In the genomic region with DNA sequence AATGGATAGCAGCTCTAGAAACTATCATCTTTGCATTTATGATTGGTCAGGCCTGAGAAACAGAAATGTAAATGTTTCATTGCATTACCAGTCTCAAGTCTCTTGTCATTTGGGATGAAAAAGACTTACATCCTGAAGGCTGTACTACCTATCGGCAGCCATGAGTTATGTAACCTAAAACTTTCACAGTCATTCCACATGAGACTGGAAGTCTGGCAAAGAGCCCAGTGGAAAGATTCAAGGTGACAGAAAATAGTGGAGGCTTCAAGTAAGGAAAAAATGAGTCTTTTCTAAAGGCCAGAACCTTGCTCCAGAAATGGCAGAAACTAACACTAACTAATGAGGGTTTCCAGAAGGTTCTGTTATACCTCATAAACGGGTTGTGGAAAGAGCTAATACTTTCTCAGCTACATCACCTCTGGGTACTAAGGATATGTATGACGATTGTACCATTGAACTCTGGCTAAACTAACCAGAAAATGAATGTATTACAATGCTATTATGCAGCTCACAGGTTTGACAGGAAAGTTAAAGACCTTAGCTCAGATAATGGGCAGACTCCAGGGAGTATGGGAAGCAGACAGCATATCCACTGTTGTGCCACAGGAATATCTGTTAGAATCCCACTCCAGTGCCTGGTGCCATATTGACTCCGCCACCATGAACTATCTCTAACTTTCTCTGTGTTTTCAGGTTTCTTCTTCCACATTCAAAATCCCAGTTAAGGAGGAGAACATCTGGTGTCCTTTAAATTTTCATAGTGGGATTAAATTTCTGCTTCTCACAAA, we compare ENCODE assay signal across 1 cellular context.
TF ChIP-seq lines count a peak whose summit lies in the region.

No MANE protein-coding gene starts in this region.

TF ChIP-seq in A549, 52 proteins besides CTCF, POLR2A, EP300 and RAD21 (continued from another document):
- TF ChIP-seq, protein P1, sequence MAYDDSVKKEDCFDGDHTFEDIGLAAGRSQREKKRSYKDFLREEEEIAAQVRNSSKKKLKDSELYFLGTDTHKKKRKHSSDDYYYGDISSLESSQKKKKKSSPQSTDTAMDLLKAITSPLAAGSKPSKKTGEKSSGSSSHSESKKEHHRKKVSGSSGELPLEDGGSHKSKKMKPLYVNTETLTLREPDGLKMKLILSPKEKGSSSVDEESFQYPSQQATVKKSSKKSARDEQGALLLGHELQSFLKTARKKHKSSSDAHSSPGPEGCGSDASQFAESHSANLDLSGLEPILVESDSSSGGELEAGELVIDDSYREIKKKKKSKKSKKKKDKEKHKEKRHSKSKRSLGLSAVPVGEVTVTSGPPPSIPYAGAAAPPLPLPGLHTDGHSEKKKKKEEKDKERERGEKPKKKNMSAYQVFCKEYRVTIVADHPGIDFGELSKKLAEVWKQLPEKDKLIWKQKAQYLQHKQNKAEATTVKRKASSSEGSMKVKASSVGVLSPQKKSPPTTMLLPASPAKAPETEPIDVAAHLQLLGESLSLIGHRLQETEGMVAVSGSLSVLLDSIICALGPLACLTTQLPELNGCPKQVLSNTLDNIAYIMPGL (CRISPR knock-in tag; IDR thresholded peaks at IDR 0.05; ENCODE audit: borderline replicate concordance) = no peak
- TF ChIP-seq TP53 (CRISPR knock-in tag; IDR thresholded peaks at IDR 0.05) (no peak), CBX2 (IDR thresholded peaks at IDR 0.05; ENCODE audit: borderline replicate concordance, low read depth) (no peak), ZC3H11A (IDR thresholded peaks at IDR 0.05) (no peak), FOSB (CRISPR knock-in tag; IDR thresholded peaks at IDR 0.05) (no peak), JUN (IDR thresholded peaks at IDR 0.05) (no peak), MAZ (IDR thresholded peaks at IDR 0.05; ENCODE audit: borderline replicate concordance, low read depth, low read length) (no peak), RARB (CRISPR knock-in tag; IDR thresholded peaks at IDR 0.05) (no peak), HOXB5 (CRISPR knock-in tag; IDR thresholded peaks at IDR 0.05) (no peak), ZSCAN20 (CRISPR knock-in tag; IDR thresholded peaks at IDR 0.05) (no peak)
- TF ChIP-seq, protein P2, sequence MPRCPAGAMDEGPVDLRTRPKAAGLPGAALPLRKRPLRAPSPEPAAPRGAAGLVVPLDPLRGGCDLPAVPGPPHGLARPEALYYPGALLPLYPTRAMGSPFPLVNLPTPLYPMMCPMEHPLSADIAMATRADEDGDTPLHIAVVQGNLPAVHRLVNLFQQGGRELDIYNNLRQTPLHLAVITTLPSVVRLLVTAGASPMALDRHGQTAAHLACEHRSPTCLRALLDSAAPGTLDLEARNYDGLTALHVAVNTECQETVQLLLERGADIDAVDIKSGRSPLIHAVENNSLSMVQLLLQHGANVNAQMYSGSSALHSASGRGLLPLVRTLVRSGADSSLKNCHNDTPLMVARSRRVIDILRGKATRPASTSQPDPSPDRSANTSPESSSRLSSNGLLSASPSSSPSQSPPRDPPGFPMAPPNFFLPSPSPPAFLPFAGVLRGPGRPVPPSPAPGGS (IDR thresholded peaks at IDR 0.05) = no peak
- TF ChIP-seq, protein P3, sequence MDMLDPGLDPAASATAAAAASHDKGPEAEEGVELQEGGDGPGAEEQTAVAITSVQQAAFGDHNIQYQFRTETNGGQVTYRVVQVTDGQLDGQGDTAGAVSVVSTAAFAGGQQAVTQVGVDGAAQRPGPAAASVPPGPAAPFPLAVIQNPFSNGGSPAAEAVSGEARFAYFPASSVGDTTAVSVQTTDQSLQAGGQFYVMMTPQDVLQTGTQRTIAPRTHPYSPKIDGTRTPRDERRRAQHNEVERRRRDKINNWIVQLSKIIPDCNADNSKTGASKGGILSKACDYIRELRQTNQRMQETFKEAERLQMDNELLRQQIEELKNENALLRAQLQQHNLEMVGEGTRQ (IDR thresholded peaks at IDR 0.05) = no peak
- TF ChIP-seq, protein P4, sequence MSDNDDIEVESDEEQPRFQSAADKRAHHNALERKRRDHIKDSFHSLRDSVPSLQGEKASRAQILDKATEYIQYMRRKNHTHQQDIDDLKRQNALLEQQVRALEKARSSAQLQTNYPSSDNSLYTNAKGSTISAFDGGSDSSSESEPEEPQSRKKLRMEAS (IDR thresholded peaks at IDR 0.05) = no peak
- TF ChIP-seq, protein P5, sequence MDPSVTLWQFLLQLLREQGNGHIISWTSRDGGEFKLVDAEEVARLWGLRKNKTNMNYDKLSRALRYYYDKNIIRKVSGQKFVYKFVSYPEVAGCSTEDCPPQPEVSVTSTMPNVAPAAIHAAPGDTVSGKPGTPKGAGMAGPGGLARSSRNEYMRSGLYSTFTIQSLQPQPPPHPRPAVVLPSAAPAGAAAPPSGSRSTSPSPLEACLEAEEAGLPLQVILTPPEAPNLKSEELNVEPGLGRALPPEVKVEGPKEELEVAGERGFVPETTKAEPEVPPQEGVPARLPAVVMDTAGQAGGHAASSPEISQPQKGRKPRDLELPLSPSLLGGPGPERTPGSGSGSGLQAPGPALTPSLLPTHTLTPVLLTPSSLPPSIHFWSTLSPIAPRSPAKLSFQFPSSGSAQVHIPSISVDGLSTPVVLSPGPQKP (IDR thresholded peaks at IDR 0.05; ENCODE audit: low read depth, low read length) = no peak
